In genomic region chr5:150302301-150303069, GRCh38 we compare ENCODE assay signal across 9 cellular contexts. TPM values are rescaled to one million over a fixed set of nuclear protein-coding genes. Genes with fewer than 3 reads are reported as not detected.
DNase-seq lines count a peak whose midpoint lies in the region; ATAC-seq, FAIRE-seq and TF ChIP-seq lines count a peak whose summit lies in the region.
"Had no signal": no experiment of that assay in that cellular context is flagged by ENCODE, and none has a peak within 500 bp of the region (broad histone marks: within the 10 kb centered on the region; RNA-seq: fewer than 3 reads in every experiment).

TSS of gene ARSI (minus strand) at chr5:150302905. CDS start at chr5:150302373, 532 bp downstream.

- FAIRE-seq in kidney (lab: Jason Lieb, UNC) = no peak
- FAIRE-seq in GM12892 (lab: Jason Lieb, UNC) = no peak

- H3K9ac ChIP-seq in kidney (ENCODE audit: low read length in 2 of 2) (no peak within 1 kb of the TSS), subcutaneous abdominal adipose tissue (ENCODE audit: low read length in 5 of 5) (no peak within 1 kb of the TSS)

- no peak for TF ChIP-seq POLR2A in GM12892 (IDR thresholded peaks at IDR 0.05; ENCODE audit: low read depth, low read length)

- no peaks in the 10 kb centered on the region for H3K36me3 Mint-ChIP-seq in HFFc6 (ENCODE audit: low read depth)
- no peaks in the 10 kb centered on the region for H3K36me3 Mint-ChIP-seq in chondrocyte (ENCODE audit: low read depth)

- intact Hi-C loops in kidney (cut with DNase I) = no loop called here

- H3K36me3 ChIP-seq in kidney (ENCODE audit: control insufficient read depth in 1 of 2, insufficient read depth in 2 of 2, low read length in 2 of 2) = no peaks in the 10 kb centered on the region
- no peaks in the 10 kb centered on the region for H3K36me3 ChIP-seq in subcutaneous abdominal adipose tissue (ENCODE audit: control insufficient read depth in 5 of 5, insufficient read depth in 5 of 5, low read length in 5 of 5)

- H3K27ac ChIP-seq in kidney (ENCODE audit: low read depth in 2 of 2, low read length in 2 of 2) = no peak within 1 kb of the TSS
- no peak within 1 kb of the TSS for H3K27ac ChIP-seq in subcutaneous abdominal adipose tissue (ENCODE audit: low read depth, low read length)

- peaks cover 4 to 40% (median 28%) of the 10 kb centered on the region in 5 donors for H3K27me3 ChIP-seq in subcutaneous abdominal adipose tissue (ENCODE audit: control insufficient read depth in 5 of 5, insufficient read depth in 4 of 5, low read length in 5 of 5)

- peak within 1 kb of the TSS; percentile 96 for H3K27ac Mint-ChIP-seq in HFFc6
- H3K27ac Mint-ChIP-seq in chondrocyte (ENCODE audit: unreplicated experiment) = no peak within 1 kb of the TSS

- peak within 1 kb of the TSS; percentile 81 for H3K4me3 Mint-ChIP-seq in HFFc6
- H3K4me3 Mint-ChIP-seq in chondrocyte (ENCODE audit: unreplicated experiment) = peak within 1 kb of the TSS; percentile 71
- H3K4me3 Mint-ChIP-seq: central memory CD8-positive, alpha-beta T cell had no signal

- H3K4me3 ChIP-seq in kidney (ENCODE audit: low read length in 2 of 2) (peak within 1 kb of the TSS in 1 of 2 donors; percentile 30), subcutaneous abdominal adipose tissue (ENCODE audit: low read depth in 1 of 5, low read length in 5 of 5) (peak within 1 kb of the TSS in 4 of 5 donors; percentile 21 to 45 (median 26))

- H3K9me3 Mint-ChIP-seq in HFFc6 (no peaks in the 10 kb centered on the region), chondrocyte (ENCODE audit: low read depth) (no peaks in the 10 kb centered on the region)
- H3K9me3 Mint-ChIP-seq: central memory CD8-positive, alpha-beta T cell had no signal

- DNase-seq in HFFc6 (no peak), chondrocyte (ENCODE audit: low spot score) (peak; percentile 86), kidney (peak; percentile 86), SHP77 (lab: John Stamatoyannopoulos, UW) (no peak), GM12892 (ENCODE audit: insufficient read length) (no peak)
- no peak for DNase-seq in stimulated activated naive CD4-positive, alpha-beta T cell treated with Interleukin-2 at 50 U/mL for 16 hours (lab: John Stamatoyannopoulos, UW)

- H3K27me3 Mint-ChIP-seq in HFFc6 (ENCODE audit: insufficient read depth) (no peaks in the 10 kb centered on the region), chondrocyte (ENCODE audit: low read depth) (no peaks in the 10 kb centered on the region)

- H3K9me3 ChIP-seq in kidney (ENCODE audit: control insufficient read depth in 1 of 2, low read length in 2 of 2) (no peaks in the 10 kb centered on the region), subcutaneous abdominal adipose tissue (ENCODE audit: control insufficient read depth in 5 of 5, low read length in 5 of 5) (no peaks in the 10 kb centered on the region)

- H3K4me1 Mint-ChIP-seq in HFFc6 (ENCODE audit: low read depth) (peaks cover 68% of the 10 kb centered on the region), chondrocyte (ENCODE audit: low read depth) (peaks cover 47% of the 10 kb centered on the region)

- no peak for ATAC-seq in GM21786 (IDR thresholded peaks at IDR 0.05; ENCODE audit: unreplicated experiment)

- TF ChIP-seq CTCF in HFFc6 (IDR thresholded peaks at IDR 0.05) (peak; percentile 69), chondrocyte (IDR thresholded peaks at IDR 0.05) (peak; percentile 71), kidney (IDR thresholded peaks at IDR 0.05; ENCODE audit: borderline replicate concordance, extremely low read depth, insufficient read depth) (no peak)

- H3K4me1 ChIP-seq in kidney (ENCODE audit: control insufficient read depth in 1 of 2, insufficient read depth in 1 of 2, low read depth in 1 of 2, low read length in 2 of 2) = peaks cover 3 to 9% of the 10 kb centered on the region in 2 donors
- H3K4me1 ChIP-seq in subcutaneous abdominal adipose tissue (ENCODE audit: control insufficient read depth in 5 of 5, insufficient read depth in 5 of 5, low read length in 5 of 5) = peaks cover 3 to 14% (median 12%) of the 10 kb centered on the region in 5 donors

RNA-seq across cellular contexts. Expression of gene ARSI, which starts in this region (rescaled TPM):
- total RNA-seq in HFFc6 (2021; fragmentation: NEBNext Ultra II Directional; extraction: Animal tissue kit (Norgen Biotek cat#: 25700)) = 1 to 10 TPM; 4.6 to 6.7 (median 4.9) TPM
- 1.9 to 2.4 TPM (median 2.4 TPM) in 3 replicates for total RNA-seq in chondrocyte
- total RNA-seq in kidney = 0.57 TPM
- polyA plus RNA-seq in kidney (ENCODE audit: insufficient read depth, low read depth, low replicate concordance) = 1.1 TPM
- not detected for polyA plus RNA-seq in GM12892 (2012; ENCODE audit: missing spikeins)

Comparison
In these comparisons a context has a peak if more than half of its experiments do, and no peak if none do; other contexts are left out.
1. DNase-seq: peak in chondrocyte (single experiment) and kidney (single experiment); none in HFFc6 (single experiment), SHP77 (0 of 2), GM12892 (single experiment) and stimulated activated naive CD4-positive, alpha-beta T cell treated with Interleukin-2 at 50 U/mL for 16 hours (single experiment).